ENCODE assay signal across 17 cellular contexts in the genomic region with DNA sequence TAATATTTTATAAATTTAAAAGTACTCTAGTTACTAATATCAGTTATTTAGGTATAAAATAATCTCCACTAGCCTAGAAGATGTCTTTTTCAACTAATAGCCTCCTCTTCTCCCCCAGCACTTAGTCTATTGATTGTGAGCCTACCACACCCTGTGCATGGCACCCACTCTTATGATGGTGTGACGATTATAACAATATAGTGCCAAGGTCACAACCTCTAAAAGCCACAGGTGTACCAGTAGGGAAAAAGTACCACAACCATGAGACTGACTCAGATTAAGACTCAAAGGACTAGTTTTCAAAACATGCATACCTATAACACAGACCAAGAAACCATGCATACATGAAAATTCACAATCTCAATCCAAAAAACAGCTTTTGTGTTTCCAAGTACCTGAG.
"Had no signal": no experiment of that assay in that cellular context is flagged by ENCODE, and none has a peak within 500 bp of the region (broad histone marks: within the 10 kb centered on the region; RNA-seq: fewer than 3 reads in every experiment).

No MANE protein-coding gene starts in this region.

- H3K27ac Mint-ChIP-seq: dendritic cell treated with granulocyte-macrophage colony-stimulating factor and Interleukin-4, amounts not matched to agents 40 ng/mL and 50 ng/mL, for 4 days had no signal

- H3K9me3 Mint-ChIP-seq: dendritic cell treated with granulocyte-macrophage colony-stimulating factor and Interleukin-4, amounts not matched to agents 40 ng/mL and 50 ng/mL, for 4 days; neural crest cell had no signal

- H3K4me1 ChIP-seq: adrenal gland, esophagus squamous epithelium, tibial artery had no signal

- H3K4me3 Mint-ChIP-seq: dendritic cell treated with granulocyte-macrophage colony-stimulating factor and Interleukin-4, amounts not matched to agents 40 ng/mL and 50 ng/mL, for 4 days; neural crest cell had no signal

- H3K27me3 Mint-ChIP-seq: dendritic cell treated with granulocyte-macrophage colony-stimulating factor and Interleukin-4, amounts not matched to agents 40 ng/mL and 50 ng/mL, for 4 days had no signal

- ATAC-seq: heart right ventricle, left ventricle myocardium superior, SK-N-SH treated with all-trans-retinoic acid at 6 μM for 48 hours had no signal

- H3K27ac ChIP-seq: adrenal gland, esophagus squamous epithelium, heart right ventricle, tibial artery had no signal

- H3K4me1 Mint-ChIP-seq: neural crest cell had no signal

- H3K27me3 ChIP-seq: adrenal gland, heart right ventricle, tibial artery had no signal

- H3K4me3 ChIP-seq: adrenal gland, esophagus squamous epithelium, heart right ventricle, tibial artery had no signal

- DNase-seq: activated CD4-positive, alpha-beta T cell treated with anti-CD3 and anti-CD28 coated beads for 4 hours; activated gamma-delta T cell treated with Interleukin-2 at 50 U/mL for 16 hours; adrenal gland; cerebellar nuclear complex; effector CD8-positive, alpha-beta T cell; esophagus squamous epithelium; heart right ventricle; left ventricle myocardium superior; retina; SIG-M5; stimulated activated naive CD4-positive, alpha-beta T cell; substantia nigra; T1000; tibial artery had no signal
